In the genomic region with DNA sequence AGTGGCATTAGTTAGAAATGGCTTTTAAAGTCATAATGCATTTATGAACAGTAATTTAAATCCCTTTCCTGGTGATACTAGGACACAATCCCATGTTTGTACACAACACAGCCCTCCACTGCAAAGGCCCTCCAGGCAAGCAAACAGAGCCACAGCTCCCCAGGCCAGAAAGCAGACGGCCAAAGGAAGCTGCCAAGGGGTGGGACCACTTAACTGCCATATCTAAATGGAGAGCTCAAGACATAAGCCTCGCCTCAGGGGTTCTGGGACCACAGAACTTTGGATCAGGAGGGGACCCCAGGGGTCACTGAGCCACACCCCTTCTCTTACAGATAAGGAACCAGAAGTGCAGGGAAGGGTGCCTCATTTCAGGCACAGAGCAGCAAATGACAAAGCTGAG, we compare ENCODE assay signal across 27 cellular contexts.
"Had no signal": no experiment of that assay in that cellular context is flagged by ENCODE, and none has a peak within 500 bp of the region (broad histone marks: within the 10 kb centered on the region; RNA-seq: fewer than 3 reads in every experiment).

No MANE protein-coding gene starts in this region.

- H3K4me1 ChIP-seq: heart right ventricle, lower lobe of right lung, parathyroid adenoma, psoas muscle, uterus had no signal

- DNase-seq: activated CD4-positive, alpha-beta T cell treated with anti-CD3 and anti-CD28 coated beads for 36 hours; activated CD4-positive, CD25-positive, alpha-beta regulatory T cell; activated CD8-positive, alpha-beta memory T cell treated with anti-CD3 and anti-CD28 coated beads, Interleukin-2, amount 10 ng/mL, durations not matched to agents 7 days and 5 days; activated CD8-positive, alpha-beta T cell treated with anti-CD3 and anti-CD28 coated beads, Interleukin-2, amount 10 ng/mL, durations not matched to agents 7 days and 5 days; activated naive CD4-positive, alpha-beta T cell; activated T-cell treated with anti-CD3 and anti-CD28 coated beads, Interleukin-2, amount 50 U/mL, for 48 hours; aorta; body of pancreas; effector memory CD8-positive, alpha-beta T cell; erythroblast; heart right ventricle; kidney glomerular epithelial cell; lower lobe of right lung; mesenchymal stem cell; naive thymus-derived CD8-positive, alpha-beta T cell; occipital lobe; psoas muscle; stimulated activated CD4-positive, alpha-beta T cell treated with anti-CD3 and anti-CD28 coated beads, Interleukin-1b, Interleukin-23, amount 100 ng/mL, for 48 hours; stimulated activated CD4-positive, alpha-beta T cell treated with anti-CD3 and anti-CD28 coated beads, Interleukin-4, amount 100 ng/mL, for 4 hours; stimulated activated CD8-positive, alpha-beta memory T cell treated with anti-CD3 and anti-CD28 coated beads, Interleukin-4, amount 100 ng/mL, for 48 hours; stimulated activated naive CD8-positive, alpha-beta T cell treated with anti-CD3 and anti-CD28 coated beads, Interleukin-15, amount 100 ng/mL, for 72 hours; uterus had no signal

- H2AFZ ChIP-seq: parathyroid adenoma had no signal

- H3K9me3 ChIP-seq: body of pancreas, heart right ventricle, lower lobe of right lung, psoas muscle, uterus had no signal

- H3K4me2 ChIP-seq: smooth muscle cell had no signal

- H3K27me3 ChIP-seq: body of pancreas, uterus had no signal

- H3K79me2 ChIP-seq: parathyroid adenoma had no signal

- ATAC-seq: activated CD4-positive, alpha-beta T cell treated with anti-CD3 and anti-CD28 coated beads for 36 hours; activated CD8-positive, alpha-beta memory T cell treated with anti-CD3 and anti-CD28 coated beads, Interleukin-2, amount 10 ng/mL, durations not matched to agents 7 days and 5 days; activated CD8-positive, alpha-beta T cell treated with anti-CD3 and anti-CD28 coated beads, Interleukin-2, amount 10 ng/mL, durations not matched to agents 7 days and 5 days; body of pancreas; effector memory CD8-positive, alpha-beta T cell; heart right ventricle; left lobe of liver; lower lobe of right lung; naive thymus-derived CD8-positive, alpha-beta T cell; psoas muscle; stimulated activated memory B cell treated with anti-CD40 and anti-IgM and Interleukin-4, amounts not matched to agents 10 μg/mL and 1 μg/mL and 100 μg/mL, for 72 hours; stimulated activated naive CD8-positive, alpha-beta T cell treated with anti-CD3 and anti-CD28 coated beads, Interleukin-15, amount 100 ng/mL, for 72 hours had no signal

- H3K4me3 ChIP-seq: body of pancreas, coronary artery, heart right ventricle, lower lobe of right lung, psoas muscle, smooth muscle cell, uterus had no signal

- H3K9ac ChIP-seq: parathyroid adenoma had no signal

- H3K27ac ChIP-seq: body of pancreas, coronary artery, heart right ventricle, lower lobe of right lung, parathyroid adenoma, psoas muscle, uterus had no signal

- H3K36me3 ChIP-seq: heart right ventricle, lower lobe of right lung, uterus had no signal
